ENCODE assay signal across 1 cellular context in the genomic region with DNA sequence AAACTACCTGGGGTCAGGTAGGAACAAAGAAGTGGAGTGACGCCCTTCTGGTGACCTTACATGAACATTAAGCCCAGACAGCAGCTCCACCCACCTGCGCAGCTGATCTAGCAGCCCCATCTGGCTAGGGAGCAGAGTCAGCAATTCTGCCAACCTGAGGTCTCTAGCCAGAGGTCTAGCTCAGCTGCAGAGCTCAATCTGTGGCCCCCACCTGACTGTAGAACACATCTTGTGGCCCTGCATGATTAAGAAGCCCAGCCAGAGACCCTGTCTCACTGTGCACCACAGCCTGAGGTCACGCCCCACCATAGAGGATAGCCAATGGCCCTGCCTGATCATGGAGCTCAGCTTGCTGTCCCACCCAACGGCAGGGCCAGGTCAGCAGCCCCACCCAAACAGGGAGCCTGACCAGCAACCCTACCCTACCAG.
TF ChIP-seq lines count a peak whose summit lies in the region.

No MANE protein-coding gene starts in this region.

TF ChIP-seq in K562, 482 proteins besides CTCF, POLR2A, EP300 and RAD21 (continues in another document):
- TF ChIP-seq LARP7 (IDR thresholded peaks at IDR 0.05) = no peak
- TF ChIP-seq ZNF76 (CRISPR knock-in tag; IDR thresholded peaks at IDR 0.05; ENCODE audit: borderline replicate concordance) = no peak
- no peak for TF ChIP-seq POLR2B (IDR thresholded peaks at IDR 0.05; ENCODE audit: low read depth, partially characterized antibody)
- TF ChIP-seq, protein P1, sequence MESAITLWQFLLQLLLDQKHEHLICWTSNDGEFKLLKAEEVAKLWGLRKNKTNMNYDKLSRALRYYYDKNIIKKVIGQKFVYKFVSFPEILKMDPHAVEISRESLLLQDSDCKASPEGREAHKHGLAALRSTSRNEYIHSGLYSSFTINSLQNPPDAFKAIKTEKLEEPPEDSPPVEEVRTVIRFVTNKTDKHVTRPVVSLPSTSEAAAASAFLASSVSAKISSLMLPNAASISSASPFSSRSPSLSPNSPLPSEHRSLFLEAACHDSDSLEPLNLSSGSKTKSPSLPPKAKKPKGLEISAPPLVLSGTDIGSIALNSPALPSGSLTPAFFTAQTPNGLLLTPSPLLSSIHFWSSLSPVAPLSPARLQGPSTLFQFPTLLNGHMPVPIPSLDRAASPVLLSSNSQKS (CRISPR knock-in tag; IDR thresholded peaks at IDR 0.05) = no peak
- no peak for TF ChIP-seq DEAF1 (CRISPR knock-in tag; IDR thresholded peaks at IDR 0.05)
- no peak for TF ChIP-seq RBFOX2 (IDR thresholded peaks at IDR 0.05; ENCODE audit: low read depth, low read length)
- peak; percentile 22 for TF ChIP-seq BRD9 (IDR thresholded peaks at IDR 0.05; ENCODE audit: low read depth, partially characterized antibody)
- peak; percentile 92 for TF ChIP-seq CBFA2T3 (IDR thresholded peaks at IDR 0.05)
- TF ChIP-seq MAFF (IDR thresholded peaks at IDR 0.05; ENCODE audit: low read length) = peak; percentile 94
- no peak for TF ChIP-seq ZFX (CRISPR knock-in tag; IDR thresholded peaks at IDR 0.05)
- TF ChIP-seq, protein P2, sequence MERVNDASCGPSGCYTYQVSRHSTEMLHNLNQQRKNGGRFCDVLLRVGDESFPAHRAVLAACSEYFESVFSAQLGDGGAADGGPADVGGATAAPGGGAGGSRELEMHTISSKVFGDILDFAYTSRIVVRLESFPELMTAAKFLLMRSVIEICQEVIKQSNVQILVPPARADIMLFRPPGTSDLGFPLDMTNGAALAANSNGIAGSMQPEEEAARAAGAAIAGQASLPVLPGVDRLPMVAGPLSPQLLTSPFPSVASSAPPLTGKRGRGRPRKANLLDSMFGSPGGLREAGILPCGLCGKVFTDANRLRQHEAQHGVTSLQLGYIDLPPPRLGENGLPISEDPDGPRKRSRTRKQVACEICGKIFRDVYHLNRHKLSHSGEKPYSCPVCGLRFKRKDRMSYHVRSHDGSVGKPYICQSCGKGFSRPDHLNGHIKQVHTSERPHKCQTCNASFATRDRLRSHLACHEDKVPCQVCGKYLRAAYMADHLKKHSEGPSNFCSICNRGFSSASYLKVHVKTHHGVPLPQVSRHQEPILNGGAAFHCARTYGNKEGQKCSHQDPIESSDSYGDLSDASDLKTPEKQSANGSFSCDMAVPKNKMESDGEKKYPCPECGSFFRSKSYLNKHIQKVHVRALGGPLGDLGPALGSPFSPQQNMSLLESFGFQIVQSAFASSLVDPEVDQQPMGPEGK (CRISPR knock-in tag; IDR thresholded peaks at IDR 0.05; ENCODE audit: borderline replicate concordance) = no peak
- TF ChIP-seq ZNF445 (CRISPR knock-in tag; IDR thresholded peaks at IDR 0.05; ENCODE audit: low read depth) = no peak
- TF ChIP-seq HEY1 (CRISPR knock-in tag; IDR thresholded peaks at IDR 0.05; ENCODE audit: borderline replicate concordance) = no peak
- TF ChIP-seq, protein P3, sequence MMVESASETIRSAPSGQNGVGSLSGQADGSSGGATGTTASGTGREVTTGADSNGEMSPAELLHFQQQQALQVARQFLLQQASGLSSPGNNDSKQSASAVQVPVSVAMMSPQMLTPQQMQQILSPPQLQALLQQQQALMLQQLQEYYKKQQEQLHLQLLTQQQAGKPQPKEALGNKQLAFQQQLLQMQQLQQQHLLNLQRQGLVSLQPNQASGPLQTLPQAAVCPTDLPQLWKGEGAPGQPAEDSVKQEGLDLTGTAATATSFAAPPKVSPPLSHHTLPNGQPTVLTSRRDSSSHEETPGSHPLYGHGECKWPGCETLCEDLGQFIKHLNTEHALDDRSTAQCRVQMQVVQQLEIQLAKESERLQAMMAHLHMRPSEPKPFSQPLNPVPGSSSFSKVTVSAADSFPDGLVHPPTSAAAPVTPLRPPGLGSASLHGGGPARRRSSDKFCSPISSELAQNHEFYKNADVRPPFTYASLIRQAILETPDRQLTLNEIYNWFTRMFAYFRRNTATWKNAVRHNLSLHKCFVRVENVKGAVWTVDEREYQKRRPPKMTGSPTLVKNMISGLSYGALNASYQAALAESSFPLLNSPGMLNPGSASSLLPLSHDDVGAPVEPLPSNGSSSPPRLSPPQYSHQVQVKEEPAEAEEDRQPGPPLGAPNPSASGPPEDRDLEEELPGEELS (CRISPR knock-in tag; IDR thresholded peaks at IDR 0.05; ENCODE audit: borderline replicate concordance) = no peak
- TF ChIP-seq HSF4 (CRISPR knock-in tag; IDR thresholded peaks at IDR 0.05; ENCODE audit: borderline replicate concordance) = no peak
- TF ChIP-seq, protein P4, sequence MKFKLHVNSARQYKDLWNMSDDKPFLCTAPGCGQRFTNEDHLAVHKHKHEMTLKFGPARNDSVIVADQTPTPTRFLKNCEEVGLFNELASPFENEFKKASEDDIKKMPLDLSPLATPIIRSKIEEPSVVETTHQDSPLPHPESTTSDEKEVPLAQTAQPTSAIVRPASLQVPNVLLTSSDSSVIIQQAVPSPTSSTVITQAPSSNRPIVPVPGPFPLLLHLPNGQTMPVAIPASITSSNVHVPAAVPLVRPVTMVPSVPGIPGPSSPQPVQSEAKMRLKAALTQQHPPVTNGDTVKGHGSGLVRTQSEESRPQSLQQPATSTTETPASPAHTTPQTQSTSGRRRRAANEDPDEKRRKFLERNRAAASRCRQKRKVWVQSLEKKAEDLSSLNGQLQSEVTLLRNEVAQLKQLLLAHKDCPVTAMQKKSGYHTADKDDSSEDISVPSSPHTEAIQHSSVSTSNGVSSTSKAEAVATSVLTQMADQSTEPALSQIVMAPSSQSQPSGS (CRISPR knock-in tag; IDR thresholded peaks at IDR 0.05) = no peak
- TF ChIP-seq IFI16 (CRISPR knock-in tag; IDR thresholded peaks at IDR 0.05) = no peak
- no peak; the same call in 1 of the 2 replicates for TF ChIP-seq ZBTB7A (IDR thresholded peaks at IDR 0.05; ENCODE audit: borderline replicate concordance, control insufficient read depth, low read depth, low read length)
- no peak for TF ChIP-seq OTX1 (CRISPR knock-in tag; IDR thresholded peaks at IDR 0.05)
- no peak for TF ChIP-seq HMGXB4 (CRISPR knock-in tag; IDR thresholded peaks at IDR 0.05)
- 0 out of 2 replicates have a peak, but pooled peaks have one; percentile 24 for TF ChIP-seq CC2D1A (IDR thresholded peaks at IDR 0.05)
- no peak for TF ChIP-seq SREBF1 (IDR thresholded peaks at IDR 0.05; ENCODE audit: borderline replicate concordance, low read depth, low read length)
- peak; percentile 62 for TF ChIP-seq NFIC (IDR thresholded peaks at IDR 0.05)
- no peak for TF ChIP-seq RFX5 (IDR thresholded peaks at IDR 0.05; ENCODE audit: low read depth, low read length)
- TF ChIP-seq XRCC5 (IDR thresholded peaks at IDR 0.05; ENCODE audit: low read depth, low read length) = no peak
- no peak for TF ChIP-seq ZNF347 (CRISPR knock-in tag; IDR thresholded peaks at IDR 0.05; ENCODE audit: low read depth)
- TF ChIP-seq, protein P5, sequence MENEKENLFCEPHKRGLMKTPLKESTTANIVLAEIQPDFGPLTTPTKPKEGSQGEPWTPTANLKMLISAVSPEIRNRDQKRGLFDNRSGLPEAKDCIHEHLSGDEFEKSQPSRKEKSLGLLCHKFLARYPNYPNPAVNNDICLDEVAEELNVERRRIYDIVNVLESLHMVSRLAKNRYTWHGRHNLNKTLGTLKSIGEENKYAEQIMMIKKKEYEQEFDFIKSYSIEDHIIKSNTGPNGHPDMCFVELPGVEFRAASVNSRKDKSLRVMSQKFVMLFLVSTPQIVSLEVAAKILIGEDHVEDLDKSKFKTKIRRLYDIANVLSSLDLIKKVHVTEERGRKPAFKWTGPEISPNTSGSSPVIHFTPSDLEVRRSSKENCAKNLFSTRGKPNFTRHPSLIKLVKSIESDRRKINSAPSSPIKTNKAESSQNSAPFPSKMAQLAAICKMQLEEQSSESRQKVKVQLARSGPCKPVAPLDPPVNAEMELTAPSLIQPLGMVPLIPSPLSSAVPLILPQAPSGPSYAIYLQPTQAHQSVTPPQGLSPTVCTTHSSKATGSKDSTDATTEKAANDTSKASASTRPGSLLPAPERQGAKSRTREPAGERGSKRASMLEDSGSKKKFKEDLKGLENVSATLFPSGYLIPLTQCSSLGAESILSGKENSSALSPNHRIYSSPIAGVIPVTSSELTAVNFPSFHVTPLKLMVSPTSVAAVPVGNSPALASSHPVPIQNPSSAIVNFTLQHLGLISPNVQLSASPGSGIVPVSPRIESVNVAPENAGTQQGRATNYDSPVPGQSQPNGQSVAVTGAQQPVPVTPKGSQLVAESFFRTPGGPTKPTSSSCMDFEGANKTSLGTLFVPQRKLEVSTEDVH (IDR thresholded peaks at IDR 0.05; ENCODE audit: low read depth, partially characterized antibody) = no peak
- TF ChIP-seq, protein P6, sequence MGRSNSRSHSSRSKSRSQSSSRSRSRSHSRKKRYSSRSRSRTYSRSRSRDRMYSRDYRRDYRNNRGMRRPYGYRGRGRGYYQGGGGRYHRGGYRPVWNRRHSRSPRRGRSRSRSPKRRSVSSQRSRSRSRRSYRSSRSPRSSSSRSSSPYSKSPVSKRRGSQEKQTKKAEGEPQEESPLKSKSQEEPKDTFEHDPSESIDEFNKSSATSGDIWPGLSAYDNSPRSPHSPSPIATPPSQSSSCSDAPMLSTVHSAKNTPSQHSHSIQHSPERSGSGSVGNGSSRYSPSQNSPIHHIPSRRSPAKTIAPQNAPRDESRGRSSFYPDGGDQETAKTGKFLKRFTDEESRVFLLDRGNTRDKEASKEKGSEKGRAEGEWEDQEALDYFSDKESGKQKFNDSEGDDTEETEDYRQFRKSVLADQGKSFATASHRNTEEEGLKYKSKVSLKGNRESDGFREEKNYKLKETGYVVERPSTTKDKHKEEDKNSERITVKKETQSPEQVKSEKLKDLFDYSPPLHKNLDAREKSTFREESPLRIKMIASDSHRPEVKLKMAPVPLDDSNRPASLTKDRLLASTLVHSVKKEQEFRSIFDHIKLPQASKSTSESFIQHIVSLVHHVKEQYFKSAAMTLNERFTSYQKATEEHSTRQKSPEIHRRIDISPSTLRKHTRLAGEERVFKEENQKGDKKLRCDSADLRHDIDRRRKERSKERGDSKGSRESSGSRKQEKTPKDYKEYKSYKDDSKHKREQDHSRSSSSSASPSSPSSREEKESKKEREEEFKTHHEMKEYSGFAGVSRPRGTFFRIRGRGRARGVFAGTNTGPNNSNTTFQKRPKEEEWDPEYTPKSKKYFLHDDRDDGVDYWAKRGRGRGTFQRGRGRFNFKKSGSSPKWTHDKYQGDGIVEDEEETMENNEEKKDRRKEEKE (IDR thresholded peaks at IDR 0.05; ENCODE audit: borderline replicate concordance in 1 of 2, control insufficient read depth in 1 of 2, low read depth in 2 of 2, low read length in 1 of 2) = no peak
- TF ChIP-seq, protein P7, sequence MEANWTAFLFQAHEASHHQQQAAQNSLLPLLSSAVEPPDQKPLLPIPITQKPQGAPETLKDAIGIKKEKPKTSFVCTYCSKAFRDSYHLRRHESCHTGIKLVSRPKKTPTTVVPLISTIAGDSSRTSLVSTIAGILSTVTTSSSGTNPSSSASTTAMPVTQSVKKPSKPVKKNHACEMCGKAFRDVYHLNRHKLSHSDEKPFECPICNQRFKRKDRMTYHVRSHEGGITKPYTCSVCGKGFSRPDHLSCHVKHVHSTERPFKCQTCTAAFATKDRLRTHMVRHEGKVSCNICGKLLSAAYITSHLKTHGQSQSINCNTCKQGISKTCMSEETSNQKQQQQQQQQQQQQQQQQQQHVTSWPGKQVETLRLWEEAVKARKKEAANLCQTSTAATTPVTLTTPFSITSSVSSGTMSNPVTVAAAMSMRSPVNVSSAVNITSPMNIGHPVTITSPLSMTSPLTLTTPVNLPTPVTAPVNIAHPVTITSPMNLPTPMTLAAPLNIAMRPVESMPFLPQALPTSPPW (CRISPR knock-in tag; IDR thresholded peaks at IDR 0.05) = no peak
- no peak for TF ChIP-seq MEF2A (IDR thresholded peaks at IDR 0.05; ENCODE audit: control insufficient read depth, low read depth, low read length)
- no peak for TF ChIP-seq XRCC4 (IDR thresholded peaks at IDR 0.05; ENCODE audit: extremely low read depth, insufficient read depth, insufficient read length)
- no peak for TF ChIP-seq ZFPM2 (CRISPR knock-in tag; IDR thresholded peaks at IDR 0.05)
- TF ChIP-seq RBM39 (optimal IDR thresholded peaks at IDR 0.05; ENCODE audit: low read depth, low read length) = no peak
- TF ChIP-seq, protein P8, sequence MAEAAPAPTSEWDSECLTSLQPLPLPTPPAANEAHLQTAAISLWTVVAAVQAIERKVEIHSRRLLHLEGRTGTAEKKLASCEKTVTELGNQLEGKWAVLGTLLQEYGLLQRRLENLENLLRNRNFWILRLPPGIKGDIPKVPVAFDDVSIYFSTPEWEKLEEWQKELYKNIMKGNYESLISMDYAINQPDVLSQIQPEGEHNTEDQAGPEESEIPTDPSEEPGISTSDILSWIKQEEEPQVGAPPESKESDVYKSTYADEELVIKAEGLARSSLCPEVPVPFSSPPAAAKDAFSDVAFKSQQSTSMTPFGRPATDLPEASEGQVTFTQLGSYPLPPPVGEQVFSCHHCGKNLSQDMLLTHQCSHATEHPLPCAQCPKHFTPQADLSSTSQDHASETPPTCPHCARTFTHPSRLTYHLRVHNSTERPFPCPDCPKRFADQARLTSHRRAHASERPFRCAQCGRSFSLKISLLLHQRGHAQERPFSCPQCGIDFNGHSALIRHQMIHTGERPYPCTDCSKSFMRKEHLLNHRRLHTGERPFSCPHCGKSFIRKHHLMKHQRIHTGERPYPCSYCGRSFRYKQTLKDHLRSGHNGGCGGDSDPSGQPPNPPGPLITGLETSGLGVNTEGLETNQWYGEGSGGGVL (CRISPR knock-in tag; IDR thresholded peaks at IDR 0.05) = no peak
- no peak for TF ChIP-seq RBM15 (IDR thresholded peaks at IDR 0.05; ENCODE audit: insufficient read depth, low read length)
- TF ChIP-seq NFIX (CRISPR knock-in tag; IDR thresholded peaks at IDR 0.05; ENCODE audit: low read depth) = no peak
- TF ChIP-seq SMAD4 (CRISPR knock-in tag; conservative IDR thresholded peaks at IDR 0.05) = peak; percentile 53; the same call in 1 of the 2 replicates
- no peak for TF ChIP-seq ZNF584 (CRISPR knock-in tag; IDR thresholded peaks at IDR 0.05; ENCODE audit: low read depth)
- no peak for TF ChIP-seq YY1 (IDR thresholded peaks at IDR 0.05; ENCODE audit: borderline replicate concordance in 1 of 3, control insufficient read depth in 1 of 3, extremely low read depth in 1 of 3, insufficient read depth in 3 of 3, insufficient read length in 1 of 3, insufficient replicate concordance in 2 of 3, low read depth in 1 of 3, low read length in 2 of 3)
